10 cellular contexts compared by ENCODE assay signal in the genomic region with DNA sequence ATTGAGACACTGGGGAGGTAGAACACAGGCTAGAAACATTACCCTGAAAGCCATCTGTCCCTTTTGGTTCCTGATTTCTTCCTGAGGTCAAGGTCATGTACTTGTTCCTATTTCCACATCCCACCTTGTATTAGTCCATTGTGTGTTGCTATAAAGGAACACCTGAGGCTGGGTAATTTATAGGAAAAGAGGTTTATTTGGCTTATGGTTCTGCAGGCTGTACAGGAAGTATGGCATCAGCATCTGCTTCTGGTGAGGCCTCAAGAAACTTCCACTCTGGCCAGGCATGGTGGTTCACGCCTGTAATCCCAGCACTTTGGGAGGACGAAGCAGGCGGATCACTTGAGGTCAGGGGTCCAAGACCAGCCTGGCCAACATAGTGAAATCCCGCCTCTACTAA. TPM values are rescaled to one million over a fixed set of nuclear protein-coding genes. Genes with fewer than 3 reads are reported as not detected.
"Had no signal": no experiment of that assay in that cellular context is flagged by ENCODE, and none has a peak within 500 bp of the region (broad histone marks: within the 10 kb centered on the region; RNA-seq: fewer than 3 reads in every experiment).

No MANE protein-coding gene starts in this region.

- H3K9me3 ChIP-seq: HAP-1 had no signal

- ATAC-seq: HCT116 had no signal

- DNase-seq: GM23248, GOT3, H7, HFFc6, IMR-90 had no signal

- H3K4me3 ChIP-seq: GM23248, HAP-1 had no signal

- H3K27ac ChIP-seq: GM23248, HL-60 had no signal

- H3K36me3 ChIP-seq: HAP-1 had no signal

RNA-seq across cellular contexts. Expression of a gene that starts 26.8 kb away (rescaled TPM):
- total RNA-seq: H4, HT1080 had no signal
